15 cellular contexts compared by ENCODE assay signal in genomic region chr1:113396585-113396984, GRCh38. TPM values are rescaled to one million over a fixed set of nuclear protein-coding genes. Genes with fewer than 3 reads are reported as not detected.
DNase-seq lines count a peak whose midpoint lies in the region; ATAC-seq, FAIRE-seq and TF ChIP-seq lines count a peak whose summit lies in the region.
"Had no signal": no experiment of that assay in that cellular context is flagged by ENCODE, and none has a peak within 500 bp of the region (broad histone marks: within the 10 kb centered on the region; RNA-seq: fewer than 3 reads in every experiment).

No MANE protein-coding gene starts in this region.

- no peak overlapping the region for H3K4me3 Mint-ChIP-seq in Calu3 (ENCODE audit: low read depth, unreplicated experiment)
- H3K4me3 Mint-ChIP-seq in nephron progenitor cell: no peak overlapping the region
- no peak overlapping the region for H3K4me3 Mint-ChIP-seq in effector memory CD8-positive, alpha-beta T cell
- H3K4me3 Mint-ChIP-seq: T-helper 17 cell had no signal

- no TSS peak for BruUV-seq in Calu3 (replicated peaks; lab: Mats Ljungman, UMichigan)

- CTCF ChIA-PET in Calu3 (lab: Charles Lee): interaction anchor here (0.6 to 0.9 kb wide), 5 partner anchors 12 to 729 kb away, joined by 3 to 7 read pairs (median 3); no protein-coding TSS in a partner anchor

- H3K4me1 Mint-ChIP-seq in Calu3 (ENCODE audit: low read depth, unreplicated experiment) (peaks cover 15% of the 10 kb centered on the region), nephron progenitor cell (peaks cover 16% of the 10 kb centered on the region)
- peaks cover 5 to 9% of the 10 kb centered on the region in 2 donors for H3K4me1 Mint-ChIP-seq in effector memory CD8-positive, alpha-beta T cell (ENCODE audit: low read depth in 2 of 2)

- DNase-seq in Calu3 (peak; percentile 30), NCI-H226 (peak; percentile 91), bronchial epithelial cell (ENCODE audit: low read depth) (peak; percentile 89), myocyte (ENCODE audit: low read depth) (peak; percentile 35), nephron progenitor cell (no peak)
- DNase-seq in effector memory CD4-positive, alpha-beta T cell: no peak
- no peak for DNase-seq in effector memory CD8-positive, alpha-beta T cell
- DNase-seq: activated CD8-positive, alpha-beta memory T cell treated with anti-CD3 and anti-CD28 coated beads for 24 hours; Kasumi-1; NCI-H748 treated with DMSO at 0.1 percent for 48 hours; retina; T-helper 17 cell had no signal

- H3K9me3 Mint-ChIP-seq in Calu3 (ENCODE audit: low read depth, unreplicated experiment): no peaks in the 10 kb centered on the region
- H3K9me3 Mint-ChIP-seq in nephron progenitor cell: no peaks in the 10 kb centered on the region
- H3K9me3 Mint-ChIP-seq in effector memory CD8-positive, alpha-beta T cell: no peaks in the 10 kb centered on the region

- H3K27me3 ChIP-seq in bronchial epithelial cell (ENCODE audit: control insufficient read depth, insufficient read depth, low read length): no peaks in the 10 kb centered on the region
- no peaks in the 10 kb centered on the region for H3K27me3 ChIP-seq in effector memory CD4-positive, alpha-beta T cell (replicated peaks; ENCODE audit: control insufficient read depth, insufficient read depth, low read length, poor library complexity, severe bottlenecking)

- TF ChIP-seq CTCF in Calu3 (IDR thresholded peaks at IDR 0.05; ENCODE audit: unreplicated experiment) (no peak), bronchial epithelial cell (IDR thresholded peaks at IDR 0.05; ENCODE audit: insufficient read depth, low read length, severe bottlenecking) (no peak), nephron progenitor cell (IDR thresholded peaks at IDR 0.05) (no peak)

- no peaks in the 10 kb centered on the region for H3K4me1 ChIP-seq in effector memory CD4-positive, alpha-beta T cell (ENCODE audit: control insufficient read depth, insufficient read depth, low read length, poor library complexity, severe bottlenecking)

- H3K4me3 ChIP-seq in bronchial epithelial cell (ENCODE audit: low read depth, low read length): no peak overlapping the region
- no peak overlapping the region for H3K4me3 ChIP-seq in effector memory CD4-positive, alpha-beta T cell (ENCODE audit: insufficient read depth, low read depth, low read length, poor library complexity, severe bottlenecking)
- H3K4me3 ChIP-seq: lung had no signal

- H3K9me3 ChIP-seq in effector memory CD4-positive, alpha-beta T cell (ENCODE audit: control insufficient read depth, low read length): no peaks in the 10 kb centered on the region

- H3K27ac ChIP-seq in effector memory CD4-positive, alpha-beta T cell (ENCODE audit: insufficient read depth, low read length, poor library complexity, severe bottlenecking): no peak overlapping the region

- H3K27ac Mint-ChIP-seq in Calu3 (ENCODE audit: unreplicated experiment): no peak overlapping the region
- H3K27ac Mint-ChIP-seq in nephron progenitor cell: no peak overlapping the region
- no peak overlapping the region for H3K27ac Mint-ChIP-seq in effector memory CD8-positive, alpha-beta T cell
- H3K27ac Mint-ChIP-seq: T-helper 17 cell had no signal

- H3K27me3 Mint-ChIP-seq in Calu3 (ENCODE audit: unreplicated experiment) (no peaks in the 10 kb centered on the region), nephron progenitor cell (ENCODE audit: low read depth, poor library complexity) (peaks cover 2% of the 10 kb centered on the region)
- H3K27me3 Mint-ChIP-seq in effector memory CD8-positive, alpha-beta T cell: peaks cover 37 to 45% of the 10 kb centered on the region in 2 donors

- no peak for FAIRE-seq in bronchial epithelial cell (lab: Jason Lieb, UNC)
- FAIRE-seq: GM18507 had no signal

- peaks cover 10% of the 10 kb centered on the region for H3K36me3 Mint-ChIP-seq in Calu3 (ENCODE audit: insufficient read depth, unreplicated experiment)
- H3K36me3 Mint-ChIP-seq in nephron progenitor cell (ENCODE audit: low read depth): no peaks in the 10 kb centered on the region
- H3K36me3 Mint-ChIP-seq in effector memory CD8-positive, alpha-beta T cell (ENCODE audit: insufficient read depth): no peaks in the 10 kb centered on the region

- intact Hi-C loops in Calu3 (cut with micrococcal nuclease; ENCODE audit: unreplicated experiment): no loop called here

- no peaks in the 10 kb centered on the region for H3K36me3 ChIP-seq in bronchial epithelial cell (ENCODE audit: control insufficient read depth, insufficient read depth, low read length)
- H3K36me3 ChIP-seq in effector memory CD4-positive, alpha-beta T cell (ENCODE audit: control insufficient read depth, insufficient read depth, low read length): no peaks in the 10 kb centered on the region

- ATAC-seq in HG03280 (IDR thresholded peaks at IDR 0.05; ENCODE audit: unreplicated experiment): no peak
- no peak for ATAC-seq in effector memory CD8-positive, alpha-beta T cell (replicated peaks)
- ATAC-seq: T-helper 17 cell had no signal

RNA-seq across cellular contexts. Expression of gene MAGI3, which starts 6.3 kb away (rescaled TPM):
- total RNA-seq in Calu3 (2022) (13.4 and 14.2 TPM in 2 replicates), bronchial epithelial cell (6.3 and 12.3 TPM in 2 replicates), myocyte (6.6 and 8.4 TPM in 2 replicates)
- 2.3 TPM for polyA plus RNA-seq in myocyte (2012)

Comparison
In these comparisons a context has a peak if more than half of its experiments do, and no peak if none do; other contexts are left out.
1. DNase-seq: peak in Calu3 (single experiment), NCI-H226 (single experiment), bronchial epithelial cell (single experiment) and myocyte (single experiment); none in effector memory CD4-positive, alpha-beta T cell (0 of 3), nephron progenitor cell (single experiment) and effector memory CD8-positive, alpha-beta T cell (0 of 3).